Comparison of ENCODE assay signal across 11 cellular contexts in the genomic region with DNA sequence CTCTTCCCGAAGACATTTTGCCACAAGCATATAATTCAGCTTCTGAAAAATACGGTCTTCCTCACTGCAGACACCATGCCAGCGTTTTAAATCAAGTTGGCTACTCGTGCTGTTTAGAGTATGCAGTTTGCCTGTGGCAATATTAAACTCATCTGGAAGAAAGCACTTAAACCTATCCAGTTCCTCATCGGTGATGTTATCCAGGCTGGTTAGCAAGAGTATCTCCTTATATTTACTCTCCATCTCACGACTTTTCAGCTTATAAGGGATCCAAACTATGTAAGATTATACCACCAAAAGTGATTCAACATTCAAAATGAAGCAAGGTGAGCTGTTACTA. TPM values are rescaled to one million over a fixed set of nuclear protein-coding genes. Genes with fewer than 3 reads are reported as not detected.
DNase-seq lines count a peak whose midpoint lies in the region; FAIRE-seq and TF ChIP-seq lines count a peak whose summit lies in the region.
"Had no signal": no experiment of that assay in that cellular context is flagged by ENCODE, and none has a peak within 500 bp of the region (broad histone marks: within the 10 kb centered on the region; RNA-seq: fewer than 3 reads in every experiment).

No MANE protein-coding gene starts in this region.

- H3K36me3 Mint-ChIP-seq in Calu3 (ENCODE audit: insufficient read depth, unreplicated experiment) (no peaks in the 10 kb centered on the region), astrocyte (ENCODE audit: low read depth, unreplicated experiment) (no peaks in the 10 kb centered on the region)

- CTCF ChIA-PET in Calu3 (lab: Charles Lee) (interaction anchor here (1.9 kb wide), 1 partner anchor 10 kb away, joined by 5 read pairs; a partner anchor contains a TSS), OCI-LY7 (lab: Charles Lee; ENCODE audit: unreplicated experiment) (no interaction called here)

- POLR2A ChIA-PET in OCI-LY7 (lab: Charles Lee), result interaction anchor here (1.1 kb wide), 1 partner anchor 9 kb away, joined by 3 read pairs; a partner anchor contains a TSS

- H3K4me3 Mint-ChIP-seq in Calu3 (ENCODE audit: low read depth, unreplicated experiment) (peak overlapping the region; percentile 63), astrocyte (ENCODE audit: unreplicated experiment) (peak overlapping the region; percentile 81)

- H2AFZ ChIP-seq in astrocyte (ENCODE audit: low read depth, low read length) (peak overlapping the region; percentile 98), parathyroid adenoma (peak overlapping the region; percentile 23), OCI-LY7 (ENCODE audit: low read length) (no peak overlapping the region)

- H3K4me1 ChIP-seq in astrocyte (ENCODE audit: insufficient read depth, low read length) (peaks cover 23% of the 10 kb centered on the region), left ventricle myocardium inferior (peaks cover 37% of the 10 kb centered on the region), parathyroid adenoma (peaks cover 2% of the 10 kb centered on the region), OCI-LY7 (ENCODE audit: insufficient read depth, low read length, poor library complexity, severe bottlenecking) (peaks cover 23% of the 10 kb centered on the region)

- H3K27me3 ChIP-seq in astrocyte (ENCODE audit: insufficient read depth, low read length) (no peaks in the 10 kb centered on the region), left ventricle myocardium inferior (ENCODE audit: low read depth) (peaks cover 19% of the 10 kb centered on the region), parathyroid adenoma (ENCODE audit: control insufficient read depth, insufficient read depth, low read length) (no peaks in the 10 kb centered on the region)

- TF ChIP-seq CTCF in Calu3 (IDR thresholded peaks at IDR 0.05; ENCODE audit: unreplicated experiment), result no peak
- no peak for TF ChIP-seq CTCF in astrocyte (IDR thresholded peaks at IDR 0.05; ENCODE audit: insufficient read depth, low read depth, low read length)
- TF ChIP-seq CTCF in left ventricle myocardium inferior (IDR thresholded peaks at IDR 0.05; ENCODE audit: borderline replicate concordance), result no peak
- no peak for TF ChIP-seq CTCF in parathyroid adenoma (IDR thresholded peaks at IDR 0.05)
- no peak for TF ChIP-seq CTCF in GM13976 (IDR thresholded peaks at IDR 0.05; ENCODE audit: borderline replicate concordance, control extremely low read depth, extremely low read depth, insufficient read depth, missing control alignments)
- TF ChIP-seq CTCF in OCI-LY7 (conservative IDR thresholded peaks at IDR 0.05; ENCODE audit: low read length), result no peak

- H3K9ac ChIP-seq in astrocyte (ENCODE audit: low read length) (peak overlapping the region; percentile 91), parathyroid adenoma (no peak overlapping the region)

- BruUV-seq in Calu3 (replicated peaks; lab: Mats Ljungman, UMichigan), result TSS peak; percentile 81
- no TSS peak for BruUV-seq in OCI-LY7 (replicated peaks; lab: Mats Ljungman, UMichigan)

- peak overlapping the region; percentile 77 for H3K4me3 ChIP-seq in astrocyte (ENCODE audit: insufficient read depth, low read depth, low read length)
- peak overlapping the region; percentile 61 for H3K4me3 ChIP-seq in left ventricle myocardium inferior
- peak overlapping the region; percentile 24 for H3K4me3 ChIP-seq in parathyroid adenoma (ENCODE audit: low read depth, low read length)
- no peak overlapping the region for H3K4me3 ChIP-seq in OCI-LY7 (ENCODE audit: low read depth, low read length, poor library complexity, severe bottlenecking)

- H3K4me1 Mint-ChIP-seq in Calu3 (ENCODE audit: low read depth, unreplicated experiment), result peaks cover 29% of the 10 kb centered on the region
- peaks cover 3% of the 10 kb centered on the region for H3K4me1 Mint-ChIP-seq in astrocyte (ENCODE audit: low read depth, unreplicated experiment)

- no peaks in the 10 kb centered on the region for H3K9me2 ChIP-seq in OCI-LY7 (ENCODE audit: insufficient read depth, low read length)

- in situ Hi-C loops in GM13976 (cut with MboI; ENCODE audit: low sequenced_read_pairs, unreplicated experiment), result loop anchor here (10.0 kb wide), 1 partner anchor 495 kb away; no protein-coding TSS in a partner anchor

- H3K9me3 ChIP-seq in astrocyte (ENCODE audit: insufficient read depth, low read depth, low read length) (no peaks in the 10 kb centered on the region), left ventricle myocardium inferior (replicated peaks) (no peaks in the 10 kb centered on the region), parathyroid adenoma (ENCODE audit: control insufficient read depth, low read length) (no peaks in the 10 kb centered on the region), OCI-LY7 (ENCODE audit: low read length) (0 out of 2 replicates have a peak, but pooled peaks cover 5% of the 10 kb centered on the region)

- H3K27me3 Mint-ChIP-seq in Calu3 (ENCODE audit: unreplicated experiment), result no peaks in the 10 kb centered on the region
- no peaks in the 10 kb centered on the region for H3K27me3 Mint-ChIP-seq in astrocyte (ENCODE audit: low read depth, unreplicated experiment)

- FAIRE-seq in astrocyte (lab: Jason Lieb, UNC), result no peak
- FAIRE-seq: colon, small intestine had no signal

- no peaks in the 10 kb centered on the region for H3K79me2 ChIP-seq in astrocyte (ENCODE audit: insufficient read depth, low read length)
- H3K79me2 ChIP-seq in parathyroid adenoma, result no peaks in the 10 kb centered on the region
- no peaks in the 10 kb centered on the region for H3K79me2 ChIP-seq in OCI-LY7 (ENCODE audit: insufficient read depth, low read depth, low read length)

- intact Hi-C loops in Calu3 (cut with micrococcal nuclease; ENCODE audit: unreplicated experiment) (loop anchor here (10.0 kb wide), 1 partner anchor 345 kb away; no protein-coding TSS in a partner anchor), left ventricle myocardium inferior (cut with micrococcal nuclease) (no loop called here), OCI-LY7 (cut with micrococcal nuclease; ENCODE audit: unreplicated experiment) (loop anchor here (10.0 kb wide), 1 partner anchor 435 kb away; no protein-coding TSS in a partner anchor)

- H3K4me2 ChIP-seq in astrocyte (ENCODE audit: low read length) (peak overlapping the region; percentile 95), parathyroid adenoma (ENCODE audit: low read length) (peak overlapping the region; percentile 28), OCI-LY7 (ENCODE audit: low read length) (no peak overlapping the region)

- no peaks in the 10 kb centered on the region for H4K20me1 ChIP-seq in astrocyte (ENCODE audit: insufficient read depth, low read length)
- H4K20me1 ChIP-seq in OCI-LY7 (ENCODE audit: insufficient read depth, low read length), result no peaks in the 10 kb centered on the region

- H3K27ac Mint-ChIP-seq in Calu3 (ENCODE audit: unreplicated experiment) (peak overlapping the region; percentile 38), astrocyte (ENCODE audit: unreplicated experiment) (peak overlapping the region; percentile 92)

- H3K27ac ChIP-seq in astrocyte (ENCODE audit: low read depth, low read length), result peak overlapping the region; percentile 94
- peak overlapping the region; percentile 88 for H3K27ac ChIP-seq in left ventricle myocardium inferior (replicated peaks)
- peak overlapping the region; percentile 87 for H3K27ac ChIP-seq in parathyroid adenoma
- no peak overlapping the region for H3K27ac ChIP-seq in OCI-LY7 (ENCODE audit: low read depth, low read length, poor library complexity, severe bottlenecking)
- H3K27ac ChIP-seq: WERI-Rb-1 had no signal

- H3K9me3 Mint-ChIP-seq in Calu3 (ENCODE audit: low read depth, unreplicated experiment) (no peaks in the 10 kb centered on the region), astrocyte (ENCODE audit: unreplicated experiment) (no peaks in the 10 kb centered on the region)

- H3K36me3 ChIP-seq in astrocyte (ENCODE audit: insufficient read depth, low read length), result no peaks in the 10 kb centered on the region
- no peaks in the 10 kb centered on the region for H3K36me3 ChIP-seq in left ventricle myocardium inferior
- H3K36me3 ChIP-seq in parathyroid adenoma (ENCODE audit: control insufficient read depth, insufficient read depth, low read length), result no peaks in the 10 kb centered on the region
- H3K36me3 ChIP-seq in OCI-LY7 (ENCODE audit: insufficient read depth, low read length), result no peaks in the 10 kb centered on the region
- H3K36me3 ChIP-seq: WERI-Rb-1 had no signal

- DNase-seq in Calu3 (no peak), astrocyte (ENCODE audit: low read depth) (no peak), left ventricle myocardium inferior (no peak), NCI-H1930 (lab: John Stamatoyannopoulos, UW) (no peak), NCI-H446 treated with DMSO at 0.1 percent for 48 hours (lab: John Stamatoyannopoulos, UW) (no peak), GM13976 (ENCODE audit: low spot score) (no peak), OCI-LY7 (ENCODE audit: low spot score) (no peak)
- DNase-seq: WERI-Rb-1 had no signal

RNA-seq across cellular contexts. Expression of a gene that starts 9.7 kb away (rescaled TPM):
- 52.8 and 84.5 TPM in 2 replicates for total RNA-seq in Calu3 (2022)
- total RNA-seq in astrocyte, result 109 and 125 TPM in 2 replicates
- total RNA-seq in left ventricle myocardium inferior, result 21.9 TPM
- total RNA-seq in OCI-LY7 (2014; rRNA removed; shearing (Covaris generic)), result 96.5 and 99.3 TPM in 2 replicates
- total RNA-seq in OCI-LY7 (2022), result 271 and 318 TPM in 2 replicates
